ENCODE assay signal across 10 cellular contexts in genomic region chr12:18472304-18472703, GRCh38.
"Had no signal": no experiment of that assay in that cellular context is flagged by ENCODE, and none has a peak within 500 bp of the region (broad histone marks: within the 10 kb centered on the region; RNA-seq: fewer than 3 reads in every experiment).

No MANE protein-coding gene starts in this region.

- FAIRE-seq: H1, H54, HepG2, K562 had no signal

- H3K4me2 ChIP-seq: GM23338 had no signal

- ATAC-seq: GM23338, HCT116, HepG2, K562 had no signal

- DNase-seq: H9, HFFc6, KG1 had no signal

- H3K4me3 ChIP-seq: GM23338, K562 had no signal

- H3K27ac ChIP-seq: HL-60 had no signal

- H2AFZ ChIP-seq: GM23338 had no signal
